In genomic region chr10:48291190-48291589, GRCh38 we compare ENCODE assay signal across 21 cellular contexts. TPM values are rescaled to one million over a fixed set of nuclear protein-coding genes. Genes with fewer than 3 reads are reported as not detected.
DNase-seq lines count a peak whose midpoint lies in the region; ATAC-seq lines count a peak whose summit lies in the region.
"Had no signal": no experiment of that assay in that cellular context is flagged by ENCODE, and none has a peak within 500 bp of the region (broad histone marks: within the 10 kb centered on the region; RNA-seq: fewer than 3 reads in every experiment).

No MANE protein-coding gene starts in this region.

- ATAC-seq in left colon (peak; percentile 80), HG02571 (IDR thresholded peaks at IDR 0.05; ENCODE audit: unreplicated experiment) (no peak)
- ATAC-seq: SK-N-SH treated with all-trans-retinoic acid at 6 μM for 48 hours had no signal

- DNase-seq in NCI-H82 (lab: John Stamatoyannopoulos, UW), result peak; percentile 8
- DNase-seq in NCI-H82 treated with DMSO at 0.1 percent for 48 hours (lab: John Stamatoyannopoulos, UW; ENCODE audit: unreplicated experiment), result no peak
- peak; percentile 36 for DNase-seq in OCI-M1 (lab: John Stamatoyannopoulos, UW)
- no peak for DNase-seq in left colon
- DNase-seq in hypothalamus (lab: John Stamatoyannopoulos, UW), result no peak
- DNase-seq in head of caudate nucleus, result no peak
- DNase-seq in UCSD-AML1 (lab: John Stamatoyannopoulos, UW; ENCODE audit: unreplicated experiment), result no peak
- DNase-seq: C1 segment of cervical spinal cord, DMS153, GDM1, HFFc6, Karpas-422, NCI-H2107, NCI-H226, NCI-H526, SHP77 had no signal

- intact Hi-C loops in left colon (cut with DNase I, micrococcal nuclease), result no loop called here
- intact Hi-C loops in head of caudate nucleus (cut with DNase I), result no loop called here

RNA-seq across cellular contexts. Expression of gene MAPK8, which starts 15.3 kb away (rescaled TPM):
- total RNA-seq in left colon, result 10 to 100 TPM; 43.1 to 50.9 TPM

RNA-seq across cellular contexts. Expression of gene FRMPD2, which starts 16.7 kb away (rescaled TPM):
- total RNA-seq in left colon, result under 1 TPM; 0.18 to 0.36 TPM
- total RNA-seq: A172, H4, HFFc6, Peyer's patch had no signal

Comparison
In these comparisons a context has a peak if more than half of its experiments do, and no peak if none do; other contexts are left out.
1. DNase-seq: peak in NCI-H82 (single experiment) and OCI-M1 (single experiment); none in NCI-H82 treated with DMSO at 0.1 percent for 48 hours (single experiment), left colon (0 of 2), hypothalamus (0 of 51), head of caudate nucleus (0 of 42) and UCSD-AML1 (single experiment).